8 cellular contexts compared by ENCODE assay signal in genomic region chr17:56597495-56597990, GRCh38. TPM values are rescaled to one million over a fixed set of nuclear protein-coding genes. Genes with fewer than 3 reads are reported as not detected.
A peak's percentile ranks its signal among the peaks of the same experiment; 100 is the strongest.
DNase-seq lines count a peak whose midpoint lies in the region; ATAC-seq and TF ChIP-seq lines count a peak whose summit lies in the region.

No MANE protein-coding gene starts in this region.

- H3K27ac Mint-ChIP-seq in activated CD4-positive, alpha-beta memory T cell treated with anti-CD3 and anti-CD28 coated beads for 36 hours = no peak overlapping the region
- no peak overlapping the region for H3K27ac Mint-ChIP-seq in activated CD4-positive, alpha-beta memory T cell treated with anti-CD3 and anti-CD28 coated beads, Interleukin-2, amount 10 ng/mL, durations not matched to agents 7 days and 5 days

- H3K9me3 Mint-ChIP-seq in activated CD4-positive, alpha-beta memory T cell treated with anti-CD3 and anti-CD28 coated beads for 36 hours = no peaks in the 10 kb centered on the region
- no peaks in the 10 kb centered on the region for H3K9me3 Mint-ChIP-seq in activated CD4-positive, alpha-beta memory T cell treated with anti-CD3 and anti-CD28 coated beads, Interleukin-2, amount 10 ng/mL, durations not matched to agents 7 days and 5 days

- H3K27me3 Mint-ChIP-seq in activated CD4-positive, alpha-beta memory T cell treated with anti-CD3 and anti-CD28 coated beads for 36 hours = peaks cover 42% of the 10 kb centered on the region
- H3K27me3 Mint-ChIP-seq in activated CD4-positive, alpha-beta memory T cell treated with anti-CD3 and anti-CD28 coated beads, Interleukin-2, amount 10 ng/mL, durations not matched to agents 7 days and 5 days = peaks cover 59% of the 10 kb centered on the region

- H3K27me3 ChIP-seq in SJSA1 (replicated peaks) (peaks cover 18% of the 10 kb centered on the region; the same call in 1 of the 2 replicates), thoracic aorta (replicated peaks; ENCODE audit: insufficient read depth) (no peaks in the 10 kb centered on the region)

- no peaks in the 10 kb centered on the region for H3K36me3 Mint-ChIP-seq in activated CD4-positive, alpha-beta memory T cell treated with anti-CD3 and anti-CD28 coated beads for 36 hours
- H3K36me3 Mint-ChIP-seq in activated CD4-positive, alpha-beta memory T cell treated with anti-CD3 and anti-CD28 coated beads, Interleukin-2, amount 10 ng/mL, durations not matched to agents 7 days and 5 days (ENCODE audit: low read depth) = peaks cover 4% of the 10 kb centered on the region

- H3K4me3 ChIP-seq in SJSA1 (peak overlapping the region; percentile 31), iPS-11a (ENCODE audit: low read depth, low read length) (peak overlapping the region; percentile 35), thoracic aorta (peak overlapping the region; percentile 65)

- intact Hi-C loops in activated CD4-positive, alpha-beta memory T cell treated with anti-CD3 and anti-CD28 coated beads for 36 hours (cut with micrococcal nuclease) = loop anchor here (10.0 kb wide), 1 partner anchor 367 kb away; the partner anchor contains the start of gene COIL

- H3K4me1 Mint-ChIP-seq in activated CD4-positive, alpha-beta memory T cell treated with anti-CD3 and anti-CD28 coated beads for 36 hours (ENCODE audit: low read depth) = peaks cover 42% of the 10 kb centered on the region
- peaks cover 25% of the 10 kb centered on the region for H3K4me1 Mint-ChIP-seq in activated CD4-positive, alpha-beta memory T cell treated with anti-CD3 and anti-CD28 coated beads, Interleukin-2, amount 10 ng/mL, durations not matched to agents 7 days and 5 days

- no peaks in the 10 kb centered on the region for H3K36me3 ChIP-seq in SJSA1
- H3K36me3 ChIP-seq in thoracic aorta = no peaks in the 10 kb centered on the region

- H3K4me3 Mint-ChIP-seq in activated CD4-positive, alpha-beta memory T cell treated with anti-CD3 and anti-CD28 coated beads for 36 hours = peak overlapping the region; percentile 59
- H3K4me3 Mint-ChIP-seq in activated CD4-positive, alpha-beta memory T cell treated with anti-CD3 and anti-CD28 coated beads, Interleukin-2, amount 10 ng/mL, durations not matched to agents 7 days and 5 days = no peak overlapping the region

- no peak overlapping the region for H3K27ac ChIP-seq in SJSA1
- H3K27ac ChIP-seq in thoracic aorta = no peak overlapping the region

- no peak for DNase-seq in activated CD4-positive, alpha-beta memory T cell treated with anti-CD3 and anti-CD28 coated beads for 36 hours
- no peak for DNase-seq in activated CD4-positive, alpha-beta memory T cell treated with anti-CD3 and anti-CD28 coated beads, Interleukin-2, amount 10 ng/mL, durations not matched to agents 7 days and 5 days
- DNase-seq in SJSA1 (ENCODE audit: low read depth in 1 of 2, low spot score in 2 of 2) = peak; percentile 24 to 66
- no peak for DNase-seq in thoracic aorta (ENCODE audit: low spot score)
- no peak for DNase-seq in NCI-H526 treated with DMSO at 0.1 percent for 48 hours (lab: John Stamatoyannopoulos, UW)
- DNase-seq in SKM-1 treated with dmso at 0.1 percent for 144 hours (lab: John Stamatoyannopoulos, UW; ENCODE audit: unreplicated experiment) = no peak

- no peak for ATAC-seq in thoracic aorta (ENCODE audit: insufficient number of reproducible peaks, low FRiP score, low read depth)
- ATAC-seq in GM19324 (IDR thresholded peaks at IDR 0.05; ENCODE audit: low FRiP score, unreplicated experiment) = no peak

- H3K9me3 ChIP-seq in SJSA1 (replicated peaks) = no peaks in the 10 kb centered on the region; the same call in 1 of the 2 replicates
- H3K9me3 ChIP-seq in thoracic aorta = no peaks in the 10 kb centered on the region

- POLR2A ChIA-PET in activated CD4-positive, alpha-beta memory T cell treated with anti-CD3 and anti-CD28 coated beads for 36 hours (lab: Charles Lee) = interaction anchor here (0.5 kb wide), 1 partner anchor 116 kb away, joined by 4 read pairs; no protein-coding TSS in a partner anchor
- POLR2A ChIA-PET in activated CD4-positive, alpha-beta memory T cell treated with anti-CD3 and anti-CD28 coated beads, Interleukin-2, amount 10 ng/mL, durations not matched to agents 7 days and 5 days (lab: Charles Lee) = no interaction called here

- no peak for TF ChIP-seq CTCF in thoracic aorta (IDR thresholded peaks at IDR 0.05)

- H3K4me1 ChIP-seq in SJSA1 (replicated peaks) = peaks cover 51% of the 10 kb centered on the region
- peaks cover 24 to 43% of the 10 kb centered on the region in 2 donors for H3K4me1 ChIP-seq in thoracic aorta (ENCODE audit: control insufficient read depth in 1 of 2, low read depth in 2 of 2)

- CTCF ChIA-PET in activated CD4-positive, alpha-beta memory T cell treated with anti-CD3 and anti-CD28 coated beads for 36 hours (lab: Charles Lee) = interaction anchor here (4.1 to 6.3 kb wide), 2 partner anchors 58 to 118 kb away, joined by 25 to 34 read pairs; no protein-coding TSS in a partner anchor
- CTCF ChIA-PET in activated CD4-positive, alpha-beta memory T cell treated with anti-CD3 and anti-CD28 coated beads, Interleukin-2, amount 10 ng/mL, durations not matched to agents 7 days and 5 days (lab: Charles Lee) = interaction anchor here (0.6 kb wide), 1 partner anchor 108 kb away, joined by 3 read pairs; no protein-coding TSS in a partner anchor

RNA-seq across cellular contexts. Expression of gene NOG, which starts 4.0 kb away (rescaled TPM):
- under 1 TPM in 1 of 2 experiments, not detected in 1; 0.12 TPM for total RNA-seq in activated CD4-positive, alpha-beta memory T cell treated with anti-CD3 and anti-CD28 coated beads for 36 hours
- total RNA-seq in activated CD4-positive, alpha-beta memory T cell treated with anti-CD3 and anti-CD28 coated beads, Interleukin-2, amount 10 ng/mL, durations not matched to agents 7 days and 5 days = under 1 TPM; 0.23 to 0.25 TPM
- total RNA-seq in SJSA1 (2014; rRNA removed; shearing (Covaris generic)) = 11.0 and 13.2 TPM in 2 replicates
- total RNA-seq in thoracic aorta = 1 to 10 TPM in 1 of 2 donors, under 1 TPM in 1; 0.81 to 2.3 TPM

Comparison
In these comparisons a context has a peak if more than half of its experiments do, and no peak if none do; other contexts are left out.
1. DNase-seq: peak in SJSA1 (2 of 2); none in activated CD4-positive, alpha-beta memory T cell treated with anti-CD3 and anti-CD28 coated beads for 36 hours (single experiment), activated CD4-positive, alpha-beta memory T cell treated with anti-CD3 and anti-CD28 coated beads, Interleukin-2, amount 10 ng/mL, durations not matched to agents 7 days and 5 days (single experiment), thoracic aorta (single experiment), NCI-H526 treated with DMSO at 0.1 percent for 48 hours (single experiment) and SKM-1 treated with dmso at 0.1 percent for 144 hours (single experiment).
2. Peak in every context shown above with its lines, with median percentiles within 50 percentile points of each other: H3K4me3 ChIP-seq.